ENCODE assay signal across 1 cellular context in genomic region chr5:145838276-145838675, GRCh38.
TF ChIP-seq lines count a peak whose summit lies in the region.

No MANE protein-coding gene starts in this region.

TF ChIP-seq in IMR-90, 13 proteins besides CTCF, POLR2A, EP300 and RAD21:
- TF ChIP-seq RCOR1 (IDR thresholded peaks at IDR 0.05; ENCODE audit: insufficient replicate concordance, low read length) (no peak), SMC3 (IDR thresholded peaks at IDR 0.05; ENCODE audit: low read depth, low read length) (no peak), CHD1 (IDR thresholded peaks at IDR 0.05; ENCODE audit: low read depth, low read length) (no peak), MAFK (IDR thresholded peaks at IDR 0.05; ENCODE audit: low read depth, low read length) (no peak), BHLHE40 (IDR thresholded peaks at IDR 0.05; ENCODE audit: low read depth, low read length) (no peak), RFX5 (IDR thresholded peaks at IDR 0.05; ENCODE audit: low read depth, low read length) (no peak), MXI1 (IDR thresholded peaks at IDR 0.05; ENCODE audit: borderline replicate concordance, low read depth, low read length) (no peak), NFE2L2 (IDR thresholded peaks at IDR 0.05; ENCODE audit: low read depth, low read length) (no peak), CEBPB (IDR thresholded peaks at IDR 0.05; ENCODE audit: low read depth, low read length) (no peak), USF2 (IDR thresholded peaks at IDR 0.05; ENCODE audit: low read depth, low read length) (no peak), FOS (IDR thresholded peaks at IDR 0.05; ENCODE audit: low read depth, low read length) (no peak), MAZ (IDR thresholded peaks at IDR 0.05; ENCODE audit: borderline replicate concordance, low read depth, low read length) (no peak)
- TF ChIP-seq, protein P1, sequence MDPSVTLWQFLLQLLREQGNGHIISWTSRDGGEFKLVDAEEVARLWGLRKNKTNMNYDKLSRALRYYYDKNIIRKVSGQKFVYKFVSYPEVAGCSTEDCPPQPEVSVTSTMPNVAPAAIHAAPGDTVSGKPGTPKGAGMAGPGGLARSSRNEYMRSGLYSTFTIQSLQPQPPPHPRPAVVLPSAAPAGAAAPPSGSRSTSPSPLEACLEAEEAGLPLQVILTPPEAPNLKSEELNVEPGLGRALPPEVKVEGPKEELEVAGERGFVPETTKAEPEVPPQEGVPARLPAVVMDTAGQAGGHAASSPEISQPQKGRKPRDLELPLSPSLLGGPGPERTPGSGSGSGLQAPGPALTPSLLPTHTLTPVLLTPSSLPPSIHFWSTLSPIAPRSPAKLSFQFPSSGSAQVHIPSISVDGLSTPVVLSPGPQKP (IDR thresholded peaks at IDR 0.05; ENCODE audit: borderline replicate concordance, low read depth, low read length), result no peak
